In the genomic region with DNA sequence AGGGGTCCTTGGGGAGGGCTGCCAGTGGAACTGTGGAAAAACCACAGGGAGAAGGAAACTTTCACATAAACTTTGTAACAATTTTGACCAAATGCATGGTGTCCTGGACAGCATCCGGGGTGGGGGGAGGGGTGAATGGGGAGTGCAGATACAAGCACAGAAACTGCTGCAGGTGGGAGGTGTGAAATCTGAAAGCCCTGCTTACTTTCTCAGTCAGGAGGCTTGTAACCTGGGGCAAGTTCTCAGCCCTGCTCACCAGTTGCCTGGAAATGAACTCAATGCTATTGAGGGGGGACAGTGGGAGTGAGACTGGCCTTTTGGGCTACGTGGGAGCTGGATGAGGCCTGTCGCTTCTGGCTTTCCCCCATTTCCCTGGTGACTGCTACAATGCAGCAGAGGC, we compare ENCODE assay signal across 17 cellular contexts.
DNase-seq lines count a peak whose midpoint lies in the region; ATAC-seq and TF ChIP-seq lines count a peak whose summit lies in the region.
"Had no signal": no experiment of that assay in that cellular context is flagged by ENCODE, and none has a peak within 500 bp of the region (broad histone marks: within the 10 kb centered on the region; RNA-seq: fewer than 3 reads in every experiment).

No MANE protein-coding gene starts in this region.

- no peak overlapping the region for H3K27ac Mint-ChIP-seq in activated T-helper 17 cell treated with anti-CD3 and anti-CD28 coated beads, Interleukin-2, amount 50 U/mL, for 72 hours
- H3K27ac Mint-ChIP-seq: CD4-positive, alpha-beta T cell; H9 had no signal

- H3K36me3 Mint-ChIP-seq in activated T-helper 17 cell treated with anti-CD3 and anti-CD28 coated beads, Interleukin-2, amount 50 U/mL, for 72 hours (ENCODE audit: low read depth), result no peaks in the 10 kb centered on the region

- no peaks in the 10 kb centered on the region for H3K36me3 ChIP-seq in Panc1 (ENCODE audit: control insufficient read depth, insufficient read depth, low read length)
- H3K36me3 ChIP-seq: BLaER1 treated with 17β-estradiol and CSF1 and Interleukin-3, amounts not matched to agents 10 nM and 100 nM had no signal

- peaks cover 23% of the 10 kb centered on the region for H3K9me3 Mint-ChIP-seq in activated T-helper 17 cell treated with anti-CD3 and anti-CD28 coated beads, Interleukin-2, amount 50 U/mL, for 72 hours

- CTCF ChIA-PET in Panc1 (lab: Charles Lee), result no interaction called here

- TF ChIP-seq CTCF in GM12865 (IDR thresholded peaks at IDR 0.05; ENCODE audit: insufficient read depth, low read depth, low read length, missing control alignments) (no peak), Panc1 (IDR thresholded peaks at IDR 0.05) (no peak)

- peak; percentile 90 for ATAC-seq in GM18867 (IDR thresholded peaks at IDR 0.05; ENCODE audit: unreplicated experiment)
- peak; percentile 51 for ATAC-seq in HG03175 (IDR thresholded peaks at IDR 0.05; ENCODE audit: unreplicated experiment)
- no peak for ATAC-seq in Panc1
- ATAC-seq in activated T-helper 17 cell treated with anti-CD3 and anti-CD28 coated beads, Interleukin-2, amount 50 U/mL, for 72 hours (replicated peaks), result no peak

- no peaks in the 10 kb centered on the region for H3K27me3 Mint-ChIP-seq in activated T-helper 17 cell treated with anti-CD3 and anti-CD28 coated beads, Interleukin-2, amount 50 U/mL, for 72 hours
- H3K27me3 Mint-ChIP-seq: CD4-positive, alpha-beta T cell had no signal

- no peak overlapping the region for H3K4me3 ChIP-seq in GM12865 (ENCODE audit: low read depth, low read length)
- H3K4me3 ChIP-seq in Panc1 (ENCODE audit: low read depth in 2 of 2, low read length in 2 of 2), result no peak overlapping the region
- H3K4me3 ChIP-seq: BLaER1 treated with 17β-estradiol and CSF1 and Interleukin-3, amounts not matched to agents 10 nM and 100 nM had no signal

- intact Hi-C loops in Panc1 (cut with micrococcal nuclease; ENCODE audit: unreplicated experiment), result no loop called here

- H3K4me1 ChIP-seq in Panc1 (ENCODE audit: control insufficient read depth, insufficient read depth, low read length), result no peaks in the 10 kb centered on the region
- H3K4me1 ChIP-seq: BLaER1 treated with 17β-estradiol and CSF1 and Interleukin-3, amounts not matched to agents 10 nM and 100 nM had no signal

- H3K9me3 ChIP-seq in Panc1 (ENCODE audit: control insufficient read depth, insufficient read depth, low read depth, low read length), result peaks cover 6% of the 10 kb centered on the region; the same call in 1 of the 2 replicates

- POLR2A ChIA-PET in Panc1 (lab: Charles Lee), result no interaction called here

- peak overlapping the region; percentile 29; the same call in 1 of the 2 replicates for H3K27ac ChIP-seq in Panc1 (ENCODE audit: low read length)
- H3K27ac ChIP-seq: BLaER1 treated with 17β-estradiol and CSF1 and Interleukin-3, amounts not matched to agents 10 nM and 100 nM; HL-60 had no signal

- no peaks in the 10 kb centered on the region for H3K4me1 Mint-ChIP-seq in activated T-helper 17 cell treated with anti-CD3 and anti-CD28 coated beads, Interleukin-2, amount 50 U/mL, for 72 hours

- H3K27me3 ChIP-seq in Panc1 (ENCODE audit: control insufficient read depth, insufficient read depth, low read length), result no peaks in the 10 kb centered on the region
- H3K27me3 ChIP-seq: BLaER1 treated with 17β-estradiol and CSF1 and Interleukin-3, amounts not matched to agents 10 nM and 100 nM had no signal

- peak; percentile 73 for DNase-seq in GM12865 (ENCODE audit: low read depth)
- DNase-seq in Panc1 (ENCODE audit: low read depth, low spot score), result no peak
- no peak for DNase-seq in HuH-7 (ENCODE audit: low spot score)
- DNase-seq in amygdala (lab: John Stamatoyannopoulos, UW), result no peak
- no peak for DNase-seq in activated naive CD4-positive, alpha-beta T cell treated with Interleukin-2 at 50 U/mL for 16 hours
- DNase-seq: ACHN; Calu3; CD4-positive, alpha-beta T cell; DMS 273 treated with DMSO at 0.1 percent for 48 hours; GOT3; H9; KBM-7 had no signal

- BruUV-seq in Panc1 (replicated peaks; lab: Mats Ljungman, UMichigan), result no TSS peak

- H3K4me3 Mint-ChIP-seq in activated T-helper 17 cell treated with anti-CD3 and anti-CD28 coated beads, Interleukin-2, amount 50 U/mL, for 72 hours, result no peak overlapping the region
- H3K4me3 Mint-ChIP-seq: CD4-positive, alpha-beta T cell; H9 had no signal

- in situ Hi-C loops in Panc1 (cut with HindIII; ENCODE audit: low pct_unique_long_range_greater_than_20kb, low sequenced_read_pairs), result no loop called here

Comparison
In these comparisons a context has a peak if more than half of its experiments do, and no peak if none do; other contexts are left out.
1. ATAC-seq: peak in GM18867 (single experiment) and HG03175 (single experiment); none in Panc1 (single experiment) and activated T-helper 17 cell treated with anti-CD3 and anti-CD28 coated beads, Interleukin-2, amount 50 U/mL, for 72 hours (single experiment).